In the genomic region with DNA sequence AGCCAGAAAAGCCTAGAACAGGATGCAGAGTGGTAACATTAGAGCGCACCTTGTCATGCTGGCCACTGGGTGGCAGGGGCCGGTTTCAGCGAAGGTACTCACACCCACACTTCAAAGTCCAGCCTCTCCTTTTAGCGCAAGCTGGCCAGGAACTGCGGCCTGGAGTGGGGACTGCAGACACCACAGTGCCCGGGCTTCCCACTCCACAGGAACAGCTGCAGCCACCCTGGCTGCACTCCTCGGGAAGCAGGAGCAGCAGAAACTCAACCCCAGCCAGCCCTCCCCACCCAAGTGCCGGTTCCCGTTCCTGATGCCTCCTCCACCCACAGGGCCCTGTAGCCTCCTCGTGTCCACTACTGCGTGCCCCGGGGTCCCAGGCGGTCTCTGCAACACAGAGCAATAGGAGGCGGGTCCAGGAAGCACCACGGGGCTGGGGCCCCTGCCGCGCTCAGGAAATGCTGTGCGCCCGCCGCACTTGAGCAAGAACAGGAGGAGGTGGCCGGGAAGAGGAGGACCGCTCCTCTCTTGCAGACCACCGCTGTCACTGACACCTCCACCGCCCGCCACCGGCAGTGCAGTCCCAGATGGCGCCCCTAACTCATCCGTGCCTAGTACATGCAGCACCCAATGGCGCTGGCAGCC, we compare ENCODE assay signal across 8 cellular contexts. TPM values are rescaled to one million over a fixed set of nuclear protein-coding genes. Genes with fewer than 3 reads are reported as not detected.
DNase-seq lines count a peak whose midpoint lies in the region; ATAC-seq and FAIRE-seq lines count a peak whose summit lies in the region.

No MANE protein-coding gene starts in this region.

- H3K9ac ChIP-seq in Karpas-422 (ENCODE audit: low read length) = no peak overlapping the region

- H3K4me2 ChIP-seq in Karpas-422 (ENCODE audit: low read depth, low read length, poor library complexity, severe bottlenecking) = no peak overlapping the region

- H4K20me1 ChIP-seq in Karpas-422 (ENCODE audit: insufficient read depth, low read depth, low read length) = no peaks in the 10 kb centered on the region

- H3K79me2 ChIP-seq in Karpas-422 (ENCODE audit: low read length) = no peaks in the 10 kb centered on the region

- ATAC-seq in left lobe of liver = peak; percentile 88
- ATAC-seq in GM18873 (IDR thresholded peaks at IDR 0.05; ENCODE audit: low FRiP score, unreplicated experiment) = no peak

- no peak overlapping the region for H3K4me3 ChIP-seq in Karpas-422 (ENCODE audit: low read length)

- no peaks in the 10 kb centered on the region for H3K27me3 ChIP-seq in Karpas-422 (ENCODE audit: low read length)

- H3K9me3 ChIP-seq in Karpas-422 (ENCODE audit: low read length) = no peaks in the 10 kb centered on the region

- no peak overlapping the region for H2AFZ ChIP-seq in Karpas-422 (ENCODE audit: low read length)

- peak; percentile 96 for FAIRE-seq in urothelium cell line (lab: Jason Lieb, UNC)

- H3K36me3 ChIP-seq in Karpas-422 (ENCODE audit: insufficient read depth, low read length) = no peaks in the 10 kb centered on the region

- no peaks in the 10 kb centered on the region for H3K4me1 ChIP-seq in Karpas-422 (ENCODE audit: low read length)

- DNase-seq in NCI-H1417 (lab: John Stamatoyannopoulos, UW) = peak; percentile 41 to 81 (median 61)
- no peak for DNase-seq in NCI-H1417 treated with DMSO at 0.1 percent for 48 hours (lab: John Stamatoyannopoulos, UW)
- peak; percentile 57 for DNase-seq in Karpas-422
- DNase-seq in SHP77 (lab: John Stamatoyannopoulos, UW) = peak; percentile 81 to 86
- peak; percentile 45 for DNase-seq in cerebellum (ENCODE audit: low spot score)
- peak; percentile 85 for DNase-seq in left lobe of liver (ENCODE audit: low spot score)
- DNase-seq in urothelium cell line (ENCODE audit: low spot score) = peak; percentile 77

- no peak overlapping the region for H3K27ac ChIP-seq in Karpas-422 (ENCODE audit: low read length)

- H3K9me2 ChIP-seq in Karpas-422 (replicated peaks; ENCODE audit: insufficient read depth, low read length) = no peaks in the 10 kb centered on the region

RNA-seq across cellular contexts. Expression of a gene that starts 2.2 kb away (rescaled TPM):
- not detected in 2 replicates for total RNA-seq in Karpas-422 (2014; rRNA removed; shearing (Covaris generic); ENCODE audit: low replicate concordance)
- total RNA-seq in cerebellum (0.73 TPM), left lobe of liver (not detected)

RNA-seq across cellular contexts. Expression of a gene that starts 43.6 kb away (rescaled TPM):
- not detected in 2 replicates for total RNA-seq in Karpas-422 (2014; rRNA removed; shearing (Covaris generic); ENCODE audit: low replicate concordance)
- total RNA-seq in cerebellum = 1.6 TPM
- total RNA-seq in left lobe of liver = not detected

RNA-seq across cellular contexts. Expression of a gene that starts 52.5 kb away (rescaled TPM):
- not detected in 2 replicates for total RNA-seq in Karpas-422 (2014; rRNA removed; shearing (Covaris generic); ENCODE audit: low replicate concordance)
- total RNA-seq in cerebellum = 0.73 TPM
- not detected for total RNA-seq in left lobe of liver
